ENCODE assay signal across 1 cellular context in the genomic region with DNA sequence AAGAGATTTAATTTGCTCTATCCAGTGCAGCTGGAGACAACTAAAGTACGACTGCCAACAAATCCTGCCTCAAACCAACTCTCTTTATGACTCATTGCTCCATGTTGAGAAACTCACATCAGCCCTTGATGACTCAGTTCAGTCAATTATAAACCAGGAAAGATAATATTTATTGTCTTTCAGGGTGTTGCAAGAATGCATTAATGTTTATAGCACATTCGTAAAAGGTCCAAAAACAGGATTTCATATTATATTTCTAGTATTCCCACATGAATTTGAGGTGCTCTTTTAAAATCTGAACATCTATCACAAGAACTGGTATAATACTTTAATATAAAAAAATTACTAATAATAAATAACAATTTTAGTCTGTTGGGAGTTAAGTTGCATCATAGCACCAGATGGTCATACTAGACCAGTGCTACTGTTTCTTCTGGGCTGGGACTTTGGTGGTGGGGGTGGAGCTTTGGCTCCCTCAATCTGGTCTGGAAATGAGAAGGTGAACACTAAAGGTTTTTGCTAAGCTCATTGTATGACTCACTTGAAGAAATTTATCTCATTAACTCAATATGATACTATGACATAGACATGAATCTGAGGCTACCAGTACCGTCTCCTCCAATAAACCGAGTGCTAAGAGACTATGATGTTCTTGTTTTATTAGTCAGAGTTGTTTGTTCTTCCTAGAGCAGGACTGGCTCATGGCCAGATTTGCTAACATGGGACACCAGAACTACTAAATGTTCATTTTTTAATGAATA.
A peak's percentile ranks its signal among the peaks of the same experiment; 100 is the strongest.
TF ChIP-seq lines count a peak whose summit lies in the region.

No MANE protein-coding gene starts in this region.

TF ChIP-seq in HepG2, 621 proteins besides CTCF, POLR2A, EP300 and RAD21 (continued from another document and continues in another):
- TF ChIP-seq, protein P1, sequence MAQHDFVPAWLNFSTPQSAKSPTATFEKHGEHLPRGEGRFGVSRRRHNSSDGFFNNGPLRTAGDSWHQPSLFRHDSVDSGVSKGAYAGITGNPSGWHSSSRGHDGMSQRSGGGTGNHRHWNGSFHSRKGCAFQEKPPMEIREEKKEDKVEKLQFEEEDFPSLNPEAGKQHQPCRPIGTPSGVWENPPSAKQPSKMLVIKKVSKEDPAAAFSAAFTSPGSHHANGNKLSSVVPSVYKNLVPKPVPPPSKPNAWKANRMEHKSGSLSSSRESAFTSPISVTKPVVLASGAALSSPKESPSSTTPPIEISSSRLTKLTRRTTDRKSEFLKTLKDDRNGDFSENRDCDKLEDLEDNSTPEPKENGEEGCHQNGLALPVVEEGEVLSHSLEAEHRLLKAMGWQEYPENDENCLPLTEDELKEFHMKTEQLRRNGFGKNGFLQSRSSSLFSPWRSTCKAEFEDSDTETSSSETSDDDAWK (CRISPR knock-in tag; IDR thresholded peaks at IDR 0.05), result no peak
- no peak for TF ChIP-seq TP53 (CRISPR knock-in tag; conservative IDR thresholded peaks at IDR 0.05)
- no peak for TF ChIP-seq MBNL3 (CRISPR knock-in tag; conservative IDR thresholded peaks at IDR 0.05)
- no peak for TF ChIP-seq SP140L (CRISPR knock-in tag; IDR thresholded peaks at IDR 0.05; ENCODE audit: borderline replicate concordance)
- TF ChIP-seq BRD4 (CRISPR knock-in tag; IDR thresholded peaks at IDR 0.05), result no peak
- no peak for TF ChIP-seq HNF4G (IDR thresholded peaks at IDR 0.05; ENCODE audit: borderline replicate concordance, low read depth, low read length)
- no peak for TF ChIP-seq HNF4G (CRISPR knock-in tag; IDR thresholded peaks at IDR 0.05; ENCODE audit: borderline replicate concordance, low read depth)
- no peak for TF ChIP-seq ZC3H4 (CRISPR knock-in tag; IDR thresholded peaks at IDR 0.05; ENCODE audit: borderline replicate concordance)
- TF ChIP-seq ZNF562 (CRISPR knock-in tag; IDR thresholded peaks at IDR 0.05; ENCODE audit: borderline replicate concordance), result no peak
- TF ChIP-seq, protein P2, sequence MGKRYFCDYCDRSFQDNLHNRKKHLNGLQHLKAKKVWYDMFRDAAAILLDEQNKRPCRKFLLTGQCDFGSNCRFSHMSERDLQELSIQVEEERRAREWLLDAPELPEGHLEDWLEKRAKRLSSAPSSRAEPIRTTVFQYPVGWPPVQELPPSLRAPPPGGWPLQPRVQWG (CRISPR knock-in tag; IDR thresholded peaks at IDR 0.05; ENCODE audit: borderline replicate concordance, low read depth), result no peak
- TF ChIP-seq GATAD2A (CRISPR knock-in tag; IDR thresholded peaks at IDR 0.05), result peak; percentile 79
- TF ChIP-seq RBM22 (optimal IDR thresholded peaks at IDR 0.05; ENCODE audit: low read length), result no peak
- TF ChIP-seq, protein P3, sequence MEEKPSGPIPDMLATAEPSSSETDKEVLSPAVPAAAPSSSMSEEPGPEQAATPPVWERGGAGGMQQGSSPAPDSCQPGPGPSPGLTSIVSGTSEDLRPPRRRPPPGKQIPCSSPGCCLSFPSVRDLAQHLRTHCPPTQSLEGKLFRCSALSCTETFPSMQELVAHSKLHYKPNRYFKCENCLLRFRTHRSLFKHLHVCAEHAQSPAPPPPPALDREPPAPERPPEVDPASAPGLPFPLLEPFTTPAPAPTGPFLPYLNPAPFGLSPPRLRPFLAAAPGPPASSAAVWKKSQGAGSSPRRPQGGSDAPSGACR (CRISPR knock-in tag; IDR thresholded peaks at IDR 0.05), result no peak
- no peak for TF ChIP-seq ZNF569 (CRISPR knock-in tag; IDR thresholded peaks at IDR 0.05; ENCODE audit: borderline replicate concordance)
- TF ChIP-seq, protein P4, sequence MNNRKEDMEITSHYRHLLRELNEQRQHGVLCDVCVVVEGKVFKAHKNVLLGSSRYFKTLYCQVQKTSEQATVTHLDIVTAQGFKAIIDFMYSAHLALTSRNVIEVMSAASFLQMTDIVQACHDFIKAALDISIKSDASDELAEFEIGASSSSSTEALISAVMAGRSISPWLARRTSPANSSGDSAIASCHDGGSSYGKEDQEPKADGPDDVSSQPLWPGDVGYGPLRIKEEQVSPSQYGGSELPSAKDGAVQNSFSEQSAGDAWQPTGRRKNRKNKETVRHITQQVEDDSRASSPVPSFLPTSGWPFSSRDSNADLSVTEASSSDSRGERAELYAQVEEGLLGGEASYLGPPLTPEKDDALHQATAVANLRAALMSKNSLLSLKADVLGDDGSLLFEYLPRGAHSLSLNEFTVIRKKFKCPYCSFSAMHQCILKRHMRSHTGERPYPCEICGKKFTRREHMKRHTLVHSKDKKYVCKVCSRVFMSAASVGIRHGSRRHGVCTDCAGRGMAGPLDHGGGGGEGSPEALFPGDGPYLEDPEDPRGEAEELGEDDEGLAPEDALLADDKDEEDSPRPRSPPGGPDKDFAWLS (CRISPR knock-in tag; IDR thresholded peaks at IDR 0.05; ENCODE audit: borderline replicate concordance), result no peak
- peak; percentile 52; the same call in 1 of the 2 replicates for TF ChIP-seq MED1 (CRISPR knock-in tag; IDR thresholded peaks at IDR 0.05)
- TF ChIP-seq, protein P5, sequence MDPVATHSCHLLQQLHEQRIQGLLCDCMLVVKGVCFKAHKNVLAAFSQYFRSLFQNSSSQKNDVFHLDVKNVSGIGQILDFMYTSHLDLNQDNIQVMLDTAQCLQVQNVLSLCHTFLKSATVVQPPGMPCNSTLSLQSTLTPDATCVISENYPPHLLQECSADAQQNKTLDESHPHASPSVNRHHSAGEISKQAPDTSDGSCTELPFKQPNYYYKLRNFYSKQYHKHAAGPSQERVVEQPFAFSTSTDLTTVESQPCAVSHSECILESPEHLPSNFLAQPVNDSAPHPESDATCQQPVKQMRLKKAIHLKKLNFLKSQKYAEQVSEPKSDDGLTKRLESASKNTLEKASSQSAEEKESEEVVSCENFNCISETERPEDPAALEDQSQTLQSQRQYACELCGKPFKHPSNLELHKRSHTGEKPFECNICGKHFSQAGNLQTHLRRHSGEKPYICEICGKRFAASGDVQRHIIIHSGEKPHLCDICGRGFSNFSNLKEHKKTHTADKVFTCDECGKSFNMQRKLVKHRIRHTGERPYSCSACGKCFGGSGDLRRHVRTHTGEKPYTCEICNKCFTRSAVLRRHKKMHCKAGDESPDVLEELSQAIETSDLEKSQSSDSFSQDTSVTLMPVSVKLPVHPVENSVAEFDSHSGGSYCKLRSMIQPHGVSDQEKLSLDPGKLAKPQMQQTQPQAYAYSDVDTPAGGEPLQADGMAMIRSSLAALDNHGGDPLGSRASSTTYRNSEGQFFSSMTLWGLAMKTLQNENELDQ (CRISPR knock-in tag; IDR thresholded peaks at IDR 0.05; ENCODE audit: borderline replicate concordance), result no peak
- TF ChIP-seq, protein P6, sequence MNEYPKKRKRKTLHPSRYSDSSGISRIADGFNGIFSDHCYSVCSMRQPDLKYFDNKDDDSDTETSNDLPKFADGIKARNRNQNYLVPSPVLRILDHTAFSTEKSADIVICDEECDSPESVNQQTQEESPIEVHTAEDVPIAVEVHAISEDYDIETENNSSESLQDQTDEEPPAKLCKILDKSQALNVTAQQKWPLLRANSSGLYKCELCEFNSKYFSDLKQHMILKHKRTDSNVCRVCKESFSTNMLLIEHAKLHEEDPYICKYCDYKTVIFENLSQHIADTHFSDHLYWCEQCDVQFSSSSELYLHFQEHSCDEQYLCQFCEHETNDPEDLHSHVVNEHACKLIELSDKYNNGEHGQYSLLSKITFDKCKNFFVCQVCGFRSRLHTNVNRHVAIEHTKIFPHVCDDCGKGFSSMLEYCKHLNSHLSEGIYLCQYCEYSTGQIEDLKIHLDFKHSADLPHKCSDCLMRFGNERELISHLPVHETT (CRISPR knock-in tag; conservative IDR thresholded peaks at IDR 0.05), result no peak
- no peak for TF ChIP-seq SNRNP70 (IDR thresholded peaks at IDR 0.05; ENCODE audit: low read depth, low read length)
- TF ChIP-seq HOXA5 (CRISPR knock-in tag; IDR thresholded peaks at IDR 0.05), result no peak
- no peak for TF ChIP-seq NFE2L1 (CRISPR knock-in tag; IDR thresholded peaks at IDR 0.05; ENCODE audit: borderline replicate concordance)
- peak; percentile 35; the same call in 1 of the 2 replicates for TF ChIP-seq CHD4 (IDR thresholded peaks at IDR 0.05; ENCODE audit: borderline replicate concordance, low read length)
- TF ChIP-seq SYNCRIP (IDR thresholded peaks at IDR 0.05; ENCODE audit: insufficient read depth, low read depth, low read length), result no peak
- no peak for TF ChIP-seq SIN3A (IDR thresholded peaks at IDR 0.05; ENCODE audit: borderline replicate concordance, low read depth, low read length)
- peak; percentile 65 for TF ChIP-seq ELF3 (CRISPR knock-in tag; IDR thresholded peaks at IDR 0.05)
- TF ChIP-seq NFKB2 (CRISPR knock-in tag; IDR thresholded peaks at IDR 0.05; ENCODE audit: borderline replicate concordance), result no peak
- TF ChIP-seq ZNF329 (CRISPR knock-in tag; IDR thresholded peaks at IDR 0.05; ENCODE audit: low read depth), result no peak
- TF ChIP-seq KDM1A (CRISPR knock-in tag; IDR thresholded peaks at IDR 0.05), result no peak
- no peak for TF ChIP-seq ZNF572 (CRISPR knock-in tag; IDR thresholded peaks at IDR 0.05)
- TF ChIP-seq PRMT3 (CRISPR knock-in tag; IDR thresholded peaks at IDR 0.05; ENCODE audit: borderline replicate concordance, low read depth), result no peak
- no peak; the same call in 1 of the 2 replicates for TF ChIP-seq DPF2 (CRISPR knock-in tag; IDR thresholded peaks at IDR 0.05; ENCODE audit: borderline replicate concordance, low read depth)
- TF ChIP-seq, protein P7, sequence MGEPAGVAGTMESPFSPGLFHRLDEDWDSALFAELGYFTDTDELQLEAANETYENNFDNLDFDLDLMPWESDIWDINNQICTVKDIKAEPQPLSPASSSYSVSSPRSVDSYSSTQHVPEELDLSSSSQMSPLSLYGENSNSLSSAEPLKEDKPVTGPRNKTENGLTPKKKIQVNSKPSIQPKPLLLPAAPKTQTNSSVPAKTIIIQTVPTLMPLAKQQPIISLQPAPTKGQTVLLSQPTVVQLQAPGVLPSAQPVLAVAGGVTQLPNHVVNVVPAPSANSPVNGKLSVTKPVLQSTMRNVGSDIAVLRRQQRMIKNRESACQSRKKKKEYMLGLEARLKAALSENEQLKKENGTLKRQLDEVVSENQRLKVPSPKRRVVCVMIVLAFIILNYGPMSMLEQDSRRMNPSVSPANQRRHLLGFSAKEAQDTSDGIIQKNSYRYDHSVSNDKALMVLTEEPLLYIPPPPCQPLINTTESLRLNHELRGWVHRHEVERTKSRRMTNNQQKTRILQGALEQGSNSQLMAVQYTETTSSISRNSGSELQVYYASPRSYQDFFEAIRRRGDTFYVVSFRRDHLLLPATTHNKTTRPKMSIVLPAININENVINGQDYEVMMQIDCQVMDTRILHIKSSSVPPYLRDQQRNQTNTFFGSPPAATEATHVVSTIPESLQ (CRISPR knock-in tag; conservative IDR thresholded peaks at IDR 0.05), result no peak
- TF ChIP-seq, protein P8, sequence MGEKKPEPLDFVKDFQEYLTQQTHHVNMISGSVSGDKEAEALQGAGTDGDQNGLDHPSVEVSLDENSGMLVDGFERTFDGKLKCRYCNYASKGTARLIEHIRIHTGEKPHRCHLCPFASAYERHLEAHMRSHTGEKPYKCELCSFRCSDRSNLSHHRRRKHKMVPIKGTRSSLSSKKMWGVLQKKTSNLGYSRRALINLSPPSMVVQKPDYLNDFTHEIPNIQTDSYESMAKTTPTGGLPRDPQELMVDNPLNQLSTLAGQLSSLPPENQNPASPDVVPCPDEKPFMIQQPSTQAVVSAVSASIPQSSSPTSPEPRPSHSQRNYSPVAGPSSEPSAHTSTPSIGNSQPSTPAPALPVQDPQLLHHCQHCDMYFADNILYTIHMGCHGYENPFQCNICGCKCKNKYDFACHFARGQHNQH (CRISPR knock-in tag; IDR thresholded peaks at IDR 0.05), result no peak; the same call in 1 of the 2 replicates
- no peak for TF ChIP-seq HMGA1 (CRISPR knock-in tag; conservative IDR thresholded peaks at IDR 0.05)
- no peak for TF ChIP-seq ZFP36 (IDR thresholded peaks at IDR 0.05; ENCODE audit: borderline replicate concordance, low read depth, low read length, partially characterized antibody)
- TF ChIP-seq ZNF556 (CRISPR knock-in tag; IDR thresholded peaks at IDR 0.05; ENCODE audit: borderline replicate concordance), result no peak
- no peak for TF ChIP-seq STAT5B (CRISPR knock-in tag; IDR thresholded peaks at IDR 0.05)
- TF ChIP-seq ZFP82 (CRISPR knock-in tag; IDR thresholded peaks at IDR 0.05; ENCODE audit: borderline replicate concordance), result no peak
- no peak for TF ChIP-seq ZNF616 (CRISPR knock-in tag; IDR thresholded peaks at IDR 0.05; ENCODE audit: low read depth)
- no peak for TF ChIP-seq ZNF772 (CRISPR knock-in tag; IDR thresholded peaks at IDR 0.05)
- TF ChIP-seq RNF2 (conservative IDR thresholded peaks at IDR 0.05; ENCODE audit: low read depth), result no peak
- TF ChIP-seq FLYWCH1 (CRISPR knock-in tag; IDR thresholded peaks at IDR 0.05), result no peak
- TF ChIP-seq PITX1 (CRISPR knock-in tag; IDR thresholded peaks at IDR 0.05), result no peak
- TF ChIP-seq ZNF883 (CRISPR knock-in tag; IDR thresholded peaks at IDR 0.05; ENCODE audit: not compliant biosample characterization), result no peak
- TF ChIP-seq ADNP (CRISPR knock-in tag; IDR thresholded peaks at IDR 0.05), result no peak
- TF ChIP-seq ZNF34 (CRISPR knock-in tag; IDR thresholded peaks at IDR 0.05; ENCODE audit: borderline replicate concordance), result no peak
- TF ChIP-seq, protein P9, sequence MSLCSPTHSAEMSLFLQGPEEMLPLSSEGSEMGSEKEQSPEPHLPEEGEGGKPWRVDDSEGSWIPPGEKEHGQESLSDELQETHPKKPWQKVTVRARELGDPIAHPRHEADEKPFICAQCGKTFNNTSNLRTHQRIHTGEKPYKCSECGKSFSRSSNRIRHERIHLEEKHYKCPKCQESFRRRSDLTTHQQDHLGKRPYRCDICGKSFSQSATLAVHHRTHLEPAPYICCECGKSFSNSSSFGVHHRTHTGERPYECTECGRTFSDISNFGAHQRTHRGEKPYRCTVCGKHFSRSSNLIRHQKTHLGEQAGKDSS (CRISPR knock-in tag; IDR thresholded peaks at IDR 0.05; ENCODE audit: borderline replicate concordance, low read depth), result no peak
- TF ChIP-seq NFIB (CRISPR knock-in tag; IDR thresholded peaks at IDR 0.05; ENCODE audit: borderline replicate concordance), result no peak
- TF ChIP-seq, protein P10, sequence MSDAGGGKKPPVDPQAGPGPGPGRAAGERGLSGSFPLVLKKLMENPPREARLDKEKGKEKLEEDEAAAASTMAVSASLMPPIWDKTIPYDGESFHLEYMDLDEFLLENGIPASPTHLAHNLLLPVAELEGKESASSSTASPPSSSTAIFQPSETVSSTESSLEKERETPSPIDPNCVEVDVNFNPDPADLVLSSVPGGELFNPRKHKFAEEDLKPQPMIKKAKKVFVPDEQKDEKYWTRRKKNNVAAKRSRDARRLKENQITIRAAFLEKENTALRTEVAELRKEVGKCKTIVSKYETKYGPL (CRISPR knock-in tag; IDR thresholded peaks at IDR 0.05), result no peak
- TF ChIP-seq HOXA9 (CRISPR knock-in tag; IDR thresholded peaks at IDR 0.05; ENCODE audit: borderline replicate concordance), result no peak
- no peak for TF ChIP-seq MATR3 (CRISPR knock-in tag; IDR thresholded peaks at IDR 0.05)
- TF ChIP-seq CEBPG (CRISPR knock-in tag; IDR thresholded peaks at IDR 0.05), result peak; percentile 89
- TF ChIP-seq FOXM1 (CRISPR knock-in tag; IDR thresholded peaks at IDR 0.05), result no peak
- peak; percentile 72 for TF ChIP-seq NCOA2 (CRISPR knock-in tag; IDR thresholded peaks at IDR 0.05)
- peak; percentile 56; the same call in 1 of the 2 replicates for TF ChIP-seq ARID2 (CRISPR knock-in tag; IDR thresholded peaks at IDR 0.05; ENCODE audit: borderline replicate concordance)
- no peak for TF ChIP-seq ZSCAN20 (CRISPR knock-in tag; IDR thresholded peaks at IDR 0.05; ENCODE audit: borderline replicate concordance)
- no peak for TF ChIP-seq ZNF879 (CRISPR knock-in tag; IDR thresholded peaks at IDR 0.05)
- TF ChIP-seq, protein P11, sequence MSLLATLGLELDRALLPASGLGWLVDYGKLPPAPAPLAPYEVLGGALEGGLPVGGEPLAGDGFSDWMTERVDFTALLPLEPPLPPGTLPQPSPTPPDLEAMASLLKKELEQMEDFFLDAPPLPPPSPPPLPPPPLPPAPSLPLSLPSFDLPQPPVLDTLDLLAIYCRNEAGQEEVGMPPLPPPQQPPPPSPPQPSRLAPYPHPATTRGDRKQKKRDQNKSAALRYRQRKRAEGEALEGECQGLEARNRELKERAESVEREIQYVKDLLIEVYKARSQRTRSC (CRISPR knock-in tag; IDR thresholded peaks at IDR 0.05; ENCODE audit: low read depth), result no peak
